ENCODE assay signal across 11 cellular contexts in genomic region chr7:100122067-100122466, GRCh38. TPM values are rescaled to one million over a fixed set of nuclear protein-coding genes. Genes with fewer than 3 reads are reported as not detected.
DNase-seq lines count a peak whose midpoint lies in the region; ATAC-seq and TF ChIP-seq lines count a peak whose summit lies in the region.
"Had no signal": no experiment of that assay in that cellular context is flagged by ENCODE, and none has a peak within 500 bp of the region (broad histone marks: within the 10 kb centered on the region; RNA-seq: fewer than 3 reads in every experiment).

No MANE protein-coding gene starts in this region.

- DNase-seq in CD8-positive, alpha-beta T cell, result no peak
- DNase-seq in NCI-H1436 (lab: John Stamatoyannopoulos, UW) (peak; percentile 67), SK-N-MC (ENCODE audit: low read depth, low spot score) (no peak), SW 1271 (lab: John Stamatoyannopoulos, UW) (no peak)
- no peak for DNase-seq in stimulated activated CD4-positive, alpha-beta T cell treated with anti-CD3 and anti-CD28 coated beads, Interleukin-12 subunit alpha, Interleukin-12 subunit beta, amount 100 ng/mL, for 4 hours
- DNase-seq: activated CD4-positive, alpha-beta memory T cell treated with anti-CD3 and anti-CD28 coated beads, Interleukin-2, amount 10 ng/mL, durations not matched to agents 7 days and 5 days; activated naive CD8-positive, alpha-beta T cell treated with anti-CD3 and anti-CD28 coated beads, Interleukin-2, amount 10 ng/mL, durations not matched to agents 7 days and 5 days; immature natural killer cell; T-helper 17 cell had no signal

- intact Hi-C loops in CD8-positive, alpha-beta T cell (cut with DNase I, micrococcal nuclease), result loop anchor here in 1 of 2 experiments (10.0 kb wide), 1 partner anchor 313 kb away; the partner anchor contains the start of gene PPP1R35

- H3K4me3 ChIP-seq in CD8-positive, alpha-beta T cell (ENCODE audit: low read depth, low read length), result no peak overlapping the region
- peak overlapping the region; percentile 30; the same call in 1 of the 2 replicates for H3K4me3 ChIP-seq in SK-N-MC
- H3K4me3 ChIP-seq: right atrium auricular region had no signal

- no peak for ATAC-seq in CD8-positive, alpha-beta T cell
- no peak for ATAC-seq in HG03457 (IDR thresholded peaks at IDR 0.05; ENCODE audit: unreplicated experiment)
- ATAC-seq: T-helper 17 cell had no signal

- H3K27me3 Mint-ChIP-seq in CD8-positive, alpha-beta T cell (ENCODE audit: low read depth), result no peaks in the 10 kb centered on the region
- H3K27me3 Mint-ChIP-seq: activated CD4-positive, alpha-beta memory T cell treated with anti-CD3 and anti-CD28 coated beads, Interleukin-2, amount 10 ng/mL, durations not matched to agents 7 days and 5 days; activated naive CD8-positive, alpha-beta T cell treated with anti-CD3 and anti-CD28 coated beads, Interleukin-2, amount 10 ng/mL, durations not matched to agents 7 days and 5 days; T-helper 17 cell had no signal

- TF ChIP-seq CTCF in CD8-positive, alpha-beta T cell (IDR thresholded peaks at IDR 0.05), result no peak

- H3K36me3 ChIP-seq in CD8-positive, alpha-beta T cell (ENCODE audit: insufficient read depth, low read length), result no peaks in the 10 kb centered on the region
- H3K36me3 ChIP-seq in SK-N-MC (ENCODE audit: insufficient read depth, low read length), result no peaks in the 10 kb centered on the region
- H3K36me3 ChIP-seq: right atrium auricular region had no signal

- H3K4me1 ChIP-seq in CD8-positive, alpha-beta T cell (ENCODE audit: insufficient read depth, low read length), result peaks cover 29% of the 10 kb centered on the region

- peaks cover 48% of the 10 kb centered on the region for H3K4me1 Mint-ChIP-seq in CD8-positive, alpha-beta T cell (ENCODE audit: low read depth)

- CTCF ChIA-PET in CD8-positive, alpha-beta T cell (lab: Charles Lee), result interaction anchor here (0.6 to 1.7 kb wide), 6 partner anchors 9 to 142 kb away, joined by 3 to 8 read pairs (median 4); no protein-coding TSS in a partner anchor

- H3K27me3 ChIP-seq in CD8-positive, alpha-beta T cell (ENCODE audit: insufficient read depth, low read length), result no peaks in the 10 kb centered on the region
- H3K27me3 ChIP-seq: right atrium auricular region had no signal

- H3K27ac Mint-ChIP-seq in CD8-positive, alpha-beta T cell, result peak overlapping the region; percentile 46
- H3K27ac Mint-ChIP-seq: activated naive CD8-positive, alpha-beta T cell treated with anti-CD3 and anti-CD28 coated beads, Interleukin-2, amount 10 ng/mL, durations not matched to agents 7 days and 5 days had no signal

- POLR2A ChIA-PET in CD8-positive, alpha-beta T cell (lab: Charles Lee), result interaction anchor here (1.4 to 5.4 kb wide), 3 partner anchors 21 to 306 kb away, joined by 3 to 50 read pairs (median 6); partner anchors contain the start of genes AP4M1, MCM7 and ZCWPW1

- peaks cover 37% of the 10 kb centered on the region for H3K36me3 Mint-ChIP-seq in CD8-positive, alpha-beta T cell
- H3K36me3 Mint-ChIP-seq: immature natural killer cell had no signal

- no peak overlapping the region for H3K4me3 Mint-ChIP-seq in CD8-positive, alpha-beta T cell
- H3K4me3 Mint-ChIP-seq: activated CD4-positive, alpha-beta memory T cell treated with anti-CD3 and anti-CD28 coated beads, Interleukin-2, amount 10 ng/mL, durations not matched to agents 7 days and 5 days; activated naive CD8-positive, alpha-beta T cell treated with anti-CD3 and anti-CD28 coated beads, Interleukin-2, amount 10 ng/mL, durations not matched to agents 7 days and 5 days; T-helper 17 cell had no signal

- H3K27ac ChIP-seq in CD8-positive, alpha-beta T cell (ENCODE audit: low read depth, low read length), result no peak overlapping the region
- H3K27ac ChIP-seq in SK-N-MC, result peak overlapping the region; percentile 57; the same call in 1 of the 2 replicates
- H3K27ac ChIP-seq: right atrium auricular region had no signal

- H3K9me3 ChIP-seq in CD8-positive, alpha-beta T cell (ENCODE audit: low read length), result no peaks in the 10 kb centered on the region
- no peaks in the 10 kb centered on the region for H3K9me3 ChIP-seq in SK-N-MC (ENCODE audit: low read depth, low read length)
- H3K9me3 ChIP-seq: right atrium auricular region had no signal

- no peak overlapping the region for H3K9ac ChIP-seq in SK-N-MC (ENCODE audit: insufficient read length)

- H3K9me3 Mint-ChIP-seq in CD8-positive, alpha-beta T cell, result no peaks in the 10 kb centered on the region
- H3K9me3 Mint-ChIP-seq: activated CD4-positive, alpha-beta memory T cell treated with anti-CD3 and anti-CD28 coated beads, Interleukin-2, amount 10 ng/mL, durations not matched to agents 7 days and 5 days; activated naive CD8-positive, alpha-beta T cell treated with anti-CD3 and anti-CD28 coated beads, Interleukin-2, amount 10 ng/mL, durations not matched to agents 7 days and 5 days; immature natural killer cell had no signal

RNA-seq across cellular contexts. Expression of gene CNPY4, which starts 2.6 kb away (rescaled TPM):
- total RNA-seq in CD8-positive, alpha-beta T cell, result 10 to 100 TPM; 21.4 to 24.4 TPM

RNA-seq across cellular contexts. Expression of gene TAF6, which starts 2.9 kb away (rescaled TPM):
- 10 to 100 TPM; 24.9 to 31.6 TPM for total RNA-seq in CD8-positive, alpha-beta T cell

RNA-seq across cellular contexts. Expression of gene MBLAC1, which starts 4.7 kb away (rescaled TPM):
- total RNA-seq in CD8-positive, alpha-beta T cell, result 1 to 10 TPM; 4.2 to 4.6 TPM

RNA-seq across cellular contexts. Expression of gene AP4M1, which starts 20.6 kb away (rescaled TPM):
- total RNA-seq in CD8-positive, alpha-beta T cell, result 1 to 10 TPM; 2.8 to 3.9 TPM

RNA-seq across cellular contexts. Expression of gene MCM7, which starts 20.9 kb away (rescaled TPM):
- 10 to 100 TPM; 63.7 to 64.6 TPM for total RNA-seq in CD8-positive, alpha-beta T cell
